Comparison of ENCODE assay signal across 12 cellular contexts in genomic region chr17:40534431-40535189, GRCh38. TPM values are rescaled to one million over a fixed set of nuclear protein-coding genes. Genes with fewer than 3 reads are reported as not detected.
DNase-seq lines count a peak whose midpoint lies in the region; ATAC-seq lines count a peak whose summit lies in the region.
"Had no signal": no experiment of that assay in that cellular context is flagged by ENCODE, and none has a peak within 500 bp of the region (broad histone marks: within the 10 kb centered on the region; RNA-seq: fewer than 3 reads in every experiment).

No MANE protein-coding gene starts in this region.

- H3K27me3 Mint-ChIP-seq in activated T-cell treated with anti-CD3 and anti-CD28 coated beads, Interleukin-2, amount 50 U/mL, for 24 hours, result no peaks in the 10 kb centered on the region
- H3K27me3 Mint-ChIP-seq in activated T-helper 1 cell treated with anti-CD3 and anti-CD28 coated beads, Interleukin-12 subunit alpha, Interleukin-12 subunit beta, Interleukin-2, Interleukin-4 antibody, amounts not matched to agents 30 ng/mL and 10 ng/mL and 1 ng/mL, durations not matched to agents 14 hours and 24 hours and 36 hours (ENCODE audit: insufficient read depth), result no peaks in the 10 kb centered on the region
- H3K27me3 Mint-ChIP-seq in stimulated activated naive B cell treated with anti-CD40 and anti-IgM and Interleukin-4, amounts not matched to agents 10 μg/mL and 1 μg/mL and 100 μg/mL, for 72 hours, result no peaks in the 10 kb centered on the region

- H3K4me3 Mint-ChIP-seq in activated T-cell treated with anti-CD3 and anti-CD28 coated beads, Interleukin-2, amount 50 U/mL, for 24 hours, result no peak overlapping the region
- H3K4me3 Mint-ChIP-seq in activated T-helper 1 cell treated with anti-CD3 and anti-CD28 coated beads, Interleukin-12 subunit alpha, Interleukin-12 subunit beta, Interleukin-2, Interleukin-4 antibody, amounts not matched to agents 30 ng/mL and 10 ng/mL and 1 ng/mL, durations not matched to agents 14 hours and 24 hours and 36 hours, result peak overlapping the region; percentile 7
- H3K4me3 Mint-ChIP-seq in stimulated activated naive B cell treated with anti-CD40 and anti-IgM and Interleukin-4, amounts not matched to agents 10 μg/mL and 1 μg/mL and 100 μg/mL, for 72 hours, result peak overlapping the region in 1 of 2 donors; percentile 48

- H3K4me1 Mint-ChIP-seq in activated T-cell treated with anti-CD3 and anti-CD28 coated beads, Interleukin-2, amount 50 U/mL, for 24 hours (ENCODE audit: low read depth), result peaks cover 95% of the 10 kb centered on the region
- peaks cover 94% of the 10 kb centered on the region for H3K4me1 Mint-ChIP-seq in activated T-helper 1 cell treated with anti-CD3 and anti-CD28 coated beads, Interleukin-12 subunit alpha, Interleukin-12 subunit beta, Interleukin-2, Interleukin-4 antibody, amounts not matched to agents 30 ng/mL and 10 ng/mL and 1 ng/mL, durations not matched to agents 14 hours and 24 hours and 36 hours (ENCODE audit: low read depth)
- H3K4me1 Mint-ChIP-seq in stimulated activated naive B cell treated with anti-CD40 and anti-IgM and Interleukin-4, amounts not matched to agents 10 μg/mL and 1 μg/mL and 100 μg/mL, for 72 hours, result peaks cover 63 to 93% of the 10 kb centered on the region in 2 donors

- no peaks in the 10 kb centered on the region for H3K9me3 Mint-ChIP-seq in activated T-cell treated with anti-CD3 and anti-CD28 coated beads, Interleukin-2, amount 50 U/mL, for 24 hours
- no peaks in the 10 kb centered on the region for H3K9me3 Mint-ChIP-seq in activated T-helper 1 cell treated with anti-CD3 and anti-CD28 coated beads, Interleukin-12 subunit alpha, Interleukin-12 subunit beta, Interleukin-2, Interleukin-4 antibody, amounts not matched to agents 30 ng/mL and 10 ng/mL and 1 ng/mL, durations not matched to agents 14 hours and 24 hours and 36 hours
- H3K9me3 Mint-ChIP-seq in stimulated activated naive B cell treated with anti-CD40 and anti-IgM and Interleukin-4, amounts not matched to agents 10 μg/mL and 1 μg/mL and 100 μg/mL, for 72 hours, result no peaks in the 10 kb centered on the region

- peak; percentile 33 for DNase-seq in activated T-cell treated with anti-CD3 and anti-CD28 coated beads, Interleukin-2, amount 50 U/mL, for 24 hours
- no peak for DNase-seq in activated T-cell treated with anti-CD3 and anti-CD28 coated beads, Interleukin-2, amount 50 U/mL, for 48 hours
- DNase-seq in activated T-helper 1 cell treated with anti-CD3 and anti-CD28 coated beads, Interleukin-12 subunit alpha, Interleukin-12 subunit beta, Interleukin-2, Interleukin-4 antibody, amounts not matched to agents 30 ng/mL and 10 ng/mL and 1 ng/mL, durations not matched to agents 14 hours and 24 hours and 36 hours (ENCODE audit: low spot score), result no peak
- DNase-seq in islet precursor cell (peak; percentile 79), C1 segment of cervical spinal cord (lab: John Stamatoyannopoulos, UW) (no peak), left lobe of liver (ENCODE audit: low spot score) (no peak)
- no peak for DNase-seq in stimulated activated naive B cell treated with anti-CD40 and anti-IgM and Interleukin-4, amounts not matched to agents 10 μg/mL and 1 μg/mL and 100 μg/mL, for 72 hours
- DNase-seq: effector CD4-positive, alpha-beta T cell had no signal

- peak overlapping the region; percentile 55 for H3K27ac Mint-ChIP-seq in activated T-cell treated with anti-CD3 and anti-CD28 coated beads, Interleukin-2, amount 50 U/mL, for 24 hours
- peak overlapping the region; percentile 93 for H3K27ac Mint-ChIP-seq in activated T-helper 1 cell treated with anti-CD3 and anti-CD28 coated beads, Interleukin-12 subunit alpha, Interleukin-12 subunit beta, Interleukin-2, Interleukin-4 antibody, amounts not matched to agents 30 ng/mL and 10 ng/mL and 1 ng/mL, durations not matched to agents 14 hours and 24 hours and 36 hours
- H3K27ac Mint-ChIP-seq in stimulated activated naive B cell treated with anti-CD40 and anti-IgM and Interleukin-4, amounts not matched to agents 10 μg/mL and 1 μg/mL and 100 μg/mL, for 72 hours, result peak overlapping the region; percentile 97

- intact Hi-C loops in activated T-helper 1 cell treated with anti-CD3 and anti-CD28 coated beads, Interleukin-12 subunit alpha, Interleukin-12 subunit beta, Interleukin-2, Interleukin-4 antibody, amounts not matched to agents 30 ng/mL and 10 ng/mL and 1 ng/mL, durations not matched to agents 14 hours and 24 hours and 36 hours (cut with micrococcal nuclease), result loop anchor here (10.0 kb wide), 1 partner anchor 320 kb away; the partner anchor contains the start of gene WIPF2

- no peak for ATAC-seq in stimulated activated naive B cell treated with anti-CD40 and anti-IgM and Interleukin-4, amounts not matched to agents 10 μg/mL and 1 μg/mL and 100 μg/mL, for 72 hours (replicated peaks)
- ATAC-seq in GM21390 (IDR thresholded peaks at IDR 0.05; ENCODE audit: unreplicated experiment) (no peak), left lobe of liver (no peak)

- peaks cover 3% of the 10 kb centered on the region for H3K36me3 Mint-ChIP-seq in activated T-cell treated with anti-CD3 and anti-CD28 coated beads, Interleukin-2, amount 50 U/mL, for 24 hours (ENCODE audit: low read depth)
- peaks cover 23% of the 10 kb centered on the region for H3K36me3 Mint-ChIP-seq in activated T-helper 1 cell treated with anti-CD3 and anti-CD28 coated beads, Interleukin-12 subunit alpha, Interleukin-12 subunit beta, Interleukin-2, Interleukin-4 antibody, amounts not matched to agents 30 ng/mL and 10 ng/mL and 1 ng/mL, durations not matched to agents 14 hours and 24 hours and 36 hours (ENCODE audit: low read depth)
- H3K36me3 Mint-ChIP-seq in stimulated activated naive B cell treated with anti-CD40 and anti-IgM and Interleukin-4, amounts not matched to agents 10 μg/mL and 1 μg/mL and 100 μg/mL, for 72 hours, result peaks cover 0 to 4% of the 10 kb centered on the region in 2 donors

RNA-seq across cellular contexts. Expression of gene CCR7, which starts 30.7 kb away (rescaled TPM):
- total RNA-seq in activated T-helper 1 cell treated with anti-CD3 and anti-CD28 coated beads, Interleukin-12 subunit alpha, Interleukin-12 subunit beta, Interleukin-2, Interleukin-4 antibody, amounts not matched to agents 30 ng/mL and 10 ng/mL and 1 ng/mL, durations not matched to agents 14 hours and 24 hours and 36 hours, result 165 and 166 TPM in 2 replicates
- 0.75 TPM for total RNA-seq in left lobe of liver
- total RNA-seq: LHCN-M2, NCI-H460, renal cortical epithelial cell had no signal

RNA-seq across cellular contexts. Expression of gene TNS4, which starts 33.2 kb away (rescaled TPM):
- total RNA-seq in activated T-helper 1 cell treated with anti-CD3 and anti-CD28 coated beads, Interleukin-12 subunit alpha, Interleukin-12 subunit beta, Interleukin-2, Interleukin-4 antibody, amounts not matched to agents 30 ng/mL and 10 ng/mL and 1 ng/mL, durations not matched to agents 14 hours and 24 hours and 36 hours, result 14.5 and 15.5 TPM in 2 replicates
- 0.13 TPM for total RNA-seq in left lobe of liver
- total RNA-seq: LHCN-M2 had no signal

Comparison
In these comparisons a context has a peak if more than half of its experiments do, and no peak if none do; other contexts are left out.
1. DNase-seq: peak in activated T-cell treated with anti-CD3 and anti-CD28 coated beads, Interleukin-2, amount 50 U/mL, for 24 hours (single experiment) and islet precursor cell (single experiment); none in activated T-cell treated with anti-CD3 and anti-CD28 coated beads, Interleukin-2, amount 50 U/mL, for 48 hours (0 of 2), activated T-helper 1 cell treated with anti-CD3 and anti-CD28 coated beads, Interleukin-12 subunit alpha, Interleukin-12 subunit beta, Interleukin-2, Interleukin-4 antibody, amounts not matched to agents 30 ng/mL and 10 ng/mL and 1 ng/mL, durations not matched to agents 14 hours and 24 hours and 36 hours (single experiment), stimulated activated naive B cell treated with anti-CD40 and anti-IgM and Interleukin-4, amounts not matched to agents 10 μg/mL and 1 μg/mL and 100 μg/mL, for 72 hours (single experiment), C1 segment of cervical spinal cord (0 of 14) and left lobe of liver (single experiment).
2. RNA of gene CCR7, which starts 30.7 kb away (total RNA-seq): 165 to 166 TPM in activated T-helper 1 cell treated with anti-CD3 and anti-CD28 coated beads, Interleukin-12 subunit alpha, Interleukin-12 subunit beta, Interleukin-2, Interleukin-4 antibody, amounts not matched to agents 30 ng/mL and 10 ng/mL and 1 ng/mL, durations not matched to agents 14 hours and 24 hours and 36 hours; 0.75 TPM in left lobe of liver (single experiment); every median in the first group is over 10 times any median in the second.
3. RNA of gene TNS4, which starts 33.2 kb away (total RNA-seq): 14.5 to 15.5 TPM in activated T-helper 1 cell treated with anti-CD3 and anti-CD28 coated beads, Interleukin-12 subunit alpha, Interleukin-12 subunit beta, Interleukin-2, Interleukin-4 antibody, amounts not matched to agents 30 ng/mL and 10 ng/mL and 1 ng/mL, durations not matched to agents 14 hours and 24 hours and 36 hours; 0.13 TPM in left lobe of liver (single experiment); every median in the first group is over 10 times any median in the second.
4. Peak in every context shown above with its lines, with median percentiles within 50 percentile points of each other: H3K27ac Mint-ChIP-seq.